Comparison of ENCODE assay signal across 8 cellular contexts in genomic region chr11:86069408-86070086, GRCh38. TPM values are rescaled to one million over a fixed set of nuclear protein-coding genes. Genes with fewer than 3 reads are reported as not detected.
A peak's percentile ranks its signal among the peaks of the same experiment; 100 is the strongest.
DNase-seq lines count a peak whose midpoint lies in the region; ATAC-seq and TF ChIP-seq lines count a peak whose summit lies in the region.

No MANE protein-coding gene starts in this region.

- no peak for TF ChIP-seq CTCF in CD8-positive, alpha-beta T cell (IDR thresholded peaks at IDR 0.05)
- TF ChIP-seq CTCF in transverse colon (IDR thresholded peaks at IDR 0.05): no peak

- peak; percentile 44 for TF ChIP-seq POLR2A in transverse colon (IDR thresholded peaks at IDR 0.05)

- H3K27me3 Mint-ChIP-seq in CD8-positive, alpha-beta T cell (ENCODE audit: low read depth): no peaks in the 10 kb centered on the region

- peak overlapping the region; percentile 97 for H3K27ac Mint-ChIP-seq in CD8-positive, alpha-beta T cell

- ATAC-seq in CD8-positive, alpha-beta T cell: no peak
- ATAC-seq in GM19025 (IDR thresholded peaks at IDR 0.05; ENCODE audit: low read depth, unreplicated experiment): peak; percentile 8
- peak; percentile 59 for ATAC-seq in HG03460 (IDR thresholded peaks at IDR 0.05; ENCODE audit: unreplicated experiment)

- POLR2A ChIA-PET in CD8-positive, alpha-beta T cell (lab: Charles Lee): interaction anchor here (0.7 to 2.2 kb wide), 13 partner anchors 10 to 421 kb away, joined by 3 to 13 read pairs (median 3); partner anchors contain the start of genes EED and TMEM126A

- peak; percentile 2 for TF ChIP-seq EP300 in transverse colon (IDR thresholded peaks at IDR 0.05; ENCODE audit: low read depth)

- CTCF ChIA-PET in CD8-positive, alpha-beta T cell (lab: Charles Lee): interaction anchor here (0.8 to 2.8 kb wide), 5 partner anchors 18 to 124 kb away, joined by 3 to 23 read pairs (median 3); no protein-coding TSS in a partner anchor

- peak overlapping the region; percentile 94 for H3K4me3 ChIP-seq in CD8-positive, alpha-beta T cell (ENCODE audit: low read depth, low read length)
- H3K4me3 ChIP-seq in SJCRH30 (peak overlapping the region; percentile 58), transverse colon (peak overlapping the region in 3 of 4 donors; percentile 22 to 84 (median 78))
- no peak overlapping the region for H3K4me3 ChIP-seq in effector memory CD4-positive, alpha-beta T cell (ENCODE audit: insufficient read depth, low read depth, low read length, poor library complexity, severe bottlenecking)

- intact Hi-C loops in CD8-positive, alpha-beta T cell (cut with DNase I, micrococcal nuclease): loop anchor here (1.0 to 10.0 kb wide), 15 partner anchors 27 to 965 kb away; partner anchors contain the start of genes HIKESHI (in 2 of the 2), TMEM126B (in 2 of the 2), CCDC83 (in 1 of the 2) and EED (in 1 of the 2)
- intact Hi-C loops in transverse colon (cut with DNase I; ENCODE audit: low total_unique reads): no loop called here

- H3K36me3 Mint-ChIP-seq in CD8-positive, alpha-beta T cell: peaks cover 14% of the 10 kb centered on the region

- peaks cover 20% of the 10 kb centered on the region for H3K4me1 ChIP-seq in CD8-positive, alpha-beta T cell (ENCODE audit: insufficient read depth, low read length)
- H3K4me1 ChIP-seq in SJCRH30: peaks cover 14% of the 10 kb centered on the region
- H3K4me1 ChIP-seq in effector memory CD4-positive, alpha-beta T cell (ENCODE audit: control insufficient read depth, insufficient read depth, low read length, poor library complexity, severe bottlenecking): peaks cover under 1% of the 10 kb centered on the region
- H3K4me1 ChIP-seq in transverse colon: peaks cover 0 to 32% (median 27%) of the 10 kb centered on the region in 4 donors

- H3K27me3 ChIP-seq in CD8-positive, alpha-beta T cell (ENCODE audit: insufficient read depth, low read length): no peaks in the 10 kb centered on the region
- H3K27me3 ChIP-seq in SJCRH30 (no peaks in the 10 kb centered on the region), transverse colon (no peaks in the 10 kb centered on the region)
- H3K27me3 ChIP-seq in effector memory CD4-positive, alpha-beta T cell (replicated peaks; ENCODE audit: control insufficient read depth, insufficient read depth, low read length, poor library complexity, severe bottlenecking): no peaks in the 10 kb centered on the region

- H3K9me3 Mint-ChIP-seq in CD8-positive, alpha-beta T cell: no peaks in the 10 kb centered on the region

- peak overlapping the region; percentile 29 for H3K27ac ChIP-seq in CD8-positive, alpha-beta T cell (ENCODE audit: low read depth, low read length)
- H3K27ac ChIP-seq in SJCRH30: peak overlapping the region; percentile 99
- H3K27ac ChIP-seq in effector memory CD4-positive, alpha-beta T cell (ENCODE audit: insufficient read depth, low read length, poor library complexity, severe bottlenecking): peak overlapping the region; percentile 88
- peak overlapping the region; percentile 95 to 99 (median 96) for H3K27ac ChIP-seq in transverse colon

- peak overlapping the region; percentile 100 for H3K4me3 Mint-ChIP-seq in CD8-positive, alpha-beta T cell

- no peaks in the 10 kb centered on the region for H3K9me3 ChIP-seq in CD8-positive, alpha-beta T cell (ENCODE audit: low read length)
- H3K9me3 ChIP-seq in SJCRH30 (replicated peaks): no peaks in the 10 kb centered on the region
- no peaks in the 10 kb centered on the region for H3K9me3 ChIP-seq in effector memory CD4-positive, alpha-beta T cell (ENCODE audit: control insufficient read depth, low read length)
- H3K9me3 ChIP-seq in transverse colon: no peaks in the 10 kb centered on the region

- in situ Hi-C loops in transverse colon (cut with MboI; ENCODE audit: low pct_ligation_motif_present in 1 of 4, low pct_unique_long_range_greater_than_20kb in 1 of 4, low sequenced_read_pairs in 3 of 4): no loop called here

- H3K36me3 ChIP-seq in CD8-positive, alpha-beta T cell (ENCODE audit: insufficient read depth, low read length): no peaks in the 10 kb centered on the region
- H3K36me3 ChIP-seq in SJCRH30 (no peaks in the 10 kb centered on the region), transverse colon (no peaks in the 10 kb centered on the region)
- no peaks in the 10 kb centered on the region for H3K36me3 ChIP-seq in effector memory CD4-positive, alpha-beta T cell (ENCODE audit: control insufficient read depth, insufficient read depth, low read length)

- DNase-seq in CD8-positive, alpha-beta T cell: no peak
- DNase-seq in SJCRH30 (peak; percentile 79 to 91), lung microvascular endothelial cell (ENCODE audit: low read depth in 2 of 2) (peak; percentile 98), transverse colon (peak; percentile 26), NCI-H1694 (lab: John Stamatoyannopoulos, UW) (no peak)
- DNase-seq in effector memory CD4-positive, alpha-beta T cell: no peak

- peaks cover 29% of the 10 kb centered on the region for H3K4me1 Mint-ChIP-seq in CD8-positive, alpha-beta T cell (ENCODE audit: low read depth)

- 5 to 6% methylated on average over 5 to 13 of the region's 14 CpGs for WGBS in transverse colon (ENCODE audit: low coverage in 1 of 2), 2 donors

RNA-seq across cellular contexts. Expression of gene PICALM, which starts 0.7 kb away (rescaled TPM):
- total RNA-seq in CD8-positive, alpha-beta T cell: 10 to 100 TPM; 79.8 to 80.0 TPM
- total RNA-seq in SJCRH30 (2014; rRNA removed; shearing (Covaris generic)): 221 and 242 TPM in 2 replicates
- total RNA-seq in lung microvascular endothelial cell: 122 and 173 TPM in 2 replicates
- 100 to 1,000 TPM; 148 to 244 (median 221) TPM for total RNA-seq in transverse colon

Comparison
In these comparisons a context has a peak if more than half of its experiments do, and no peak if none do; other contexts are left out.
1. DNase-seq: peak in SJCRH30 (2 of 2), lung microvascular endothelial cell (2 of 2) and transverse colon (single experiment); none in CD8-positive, alpha-beta T cell (0 of 7), effector memory CD4-positive, alpha-beta T cell (0 of 3) and NCI-H1694 (single experiment).
2. H3K27ac ChIP-seq: peak in every context shown above with its lines; median percentile 99 in SJCRH30; 96 in transverse colon; 88 in effector memory CD4-positive, alpha-beta T cell; 29 in CD8-positive, alpha-beta T cell.